Comparison of ENCODE assay signal across 1 cellular context in genomic region chr12:115950959-115951358, GRCh38.
TF ChIP-seq lines count a peak whose summit lies in the region.

No MANE protein-coding gene starts in this region.

TF ChIP-seq in H1, 55 proteins besides CTCF, POLR2A, EP300 and RAD21 (continued from another document):
- TF ChIP-seq NANOG (IDR thresholded peaks at IDR 0.05; ENCODE audit: insufficient read depth, low read depth, low read length, poor library complexity, severe bottlenecking), result no peak
